8 cellular contexts compared by ENCODE assay signal in the genomic region with DNA sequence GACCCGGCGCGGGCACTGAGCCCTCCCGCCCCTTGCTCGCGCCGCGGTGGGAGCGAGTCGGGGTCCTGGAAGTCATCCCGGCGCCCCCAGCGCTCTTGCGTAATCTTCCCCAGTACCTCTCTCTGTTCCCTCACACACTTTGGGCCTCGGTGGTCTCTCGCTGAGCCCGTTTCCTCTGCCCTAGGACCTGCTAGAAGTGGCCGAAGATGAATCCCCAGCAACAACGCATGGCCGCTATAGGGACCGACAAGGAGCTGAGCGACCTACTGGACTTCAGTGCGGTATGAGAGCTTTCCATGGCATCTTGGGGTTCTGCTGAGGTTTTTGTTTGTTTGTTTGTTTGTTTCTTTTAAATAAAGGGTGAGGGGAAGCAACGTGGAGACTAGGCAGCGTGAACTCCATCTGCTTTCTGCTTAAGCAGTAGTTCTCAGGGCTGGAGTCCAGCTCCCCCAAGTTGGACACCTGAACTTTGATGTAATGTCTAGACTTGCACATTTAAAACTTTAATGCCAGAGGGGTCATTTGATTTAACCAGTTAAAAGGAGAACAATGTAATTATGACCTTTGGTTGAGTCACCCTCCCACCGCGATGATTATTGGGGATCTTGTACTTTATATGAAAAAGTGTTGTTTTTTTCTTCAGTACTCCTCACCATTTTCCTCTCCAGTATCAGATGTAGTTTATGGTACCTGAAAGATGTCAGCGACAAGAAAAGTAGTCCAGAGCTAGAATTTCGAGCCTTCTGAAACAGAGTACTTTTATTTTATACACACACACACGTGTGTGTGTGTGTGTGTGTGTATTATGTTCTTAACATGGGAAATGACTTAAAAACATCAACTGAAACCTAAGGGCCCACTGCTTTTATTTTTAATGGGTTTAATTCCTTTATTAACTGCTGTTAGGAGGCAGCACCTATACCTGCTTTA. TPM values are rescaled to one million over a fixed set of nuclear protein-coding genes. Genes with fewer than 3 reads are reported as not detected.
DNase-seq lines count a peak whose midpoint lies in the region; ATAC-seq and TF ChIP-seq lines count a peak whose summit lies in the region.

No MANE protein-coding gene starts in this region.

- no peak overlapping the region for H3K27ac ChIP-seq in MM.1S (ENCODE audit: low read length)
- peak overlapping the region; percentile 93 to 98 for H3K27ac ChIP-seq in esophagus (ENCODE audit: low read depth in 2 of 2, low read length in 1 of 2)
- peak overlapping the region; percentile 8 to 38 for H3K27ac ChIP-seq in aorta (ENCODE audit: low read depth in 1 of 2, low read length in 2 of 2)

- H3K36me3 ChIP-seq in MM.1S (replicated peaks; ENCODE audit: insufficient read depth, low read length) (no peaks in the 10 kb centered on the region; the same call in 1 of the 2 replicates), esophagus (ENCODE audit: control insufficient read depth in 2 of 2, insufficient read depth in 2 of 2, low read length in 1 of 2) (no peaks in the 10 kb centered on the region), aorta (ENCODE audit: control insufficient read depth in 1 of 2, insufficient read depth in 2 of 2, low read length in 1 of 2) (no peaks in the 10 kb centered on the region)

- peak overlapping the region; percentile 85 to 97 (median 90) for H3K4me3 Mint-ChIP-seq in naive thymus-derived CD8-positive, alpha-beta T cell

- no peaks in the 10 kb centered on the region for H3K27me3 ChIP-seq in MM.1S (replicated peaks; ENCODE audit: insufficient read depth, low read length)
- no peaks in the 10 kb centered on the region for H3K27me3 ChIP-seq in esophagus (ENCODE audit: control insufficient read depth in 1 of 2, insufficient read depth in 2 of 2, low read length in 2 of 2)
- no peaks in the 10 kb centered on the region for H3K27me3 ChIP-seq in aorta (ENCODE audit: control insufficient read depth in 1 of 2, insufficient read depth in 2 of 2, low read length in 1 of 2)

- no peaks in the 10 kb centered on the region for H3K9me3 Mint-ChIP-seq in naive thymus-derived CD8-positive, alpha-beta T cell

- POLR2A ChIA-PET in naive thymus-derived CD8-positive, alpha-beta T cell (lab: Charles Lee): interaction anchor here (1.1 to 3.0 kb wide), 7 partner anchors 10 to 675 kb away, joined by 3 to 44 read pairs (median 8); no protein-coding TSS in a partner anchor

- peak overlapping the region; percentile 84 for H3K9ac ChIP-seq in MM.1S (ENCODE audit: low read length)

- no peaks in the 10 kb centered on the region for H4K20me1 ChIP-seq in MM.1S (ENCODE audit: insufficient read depth, low read length)

- H3F3A ChIP-seq in MM.1S (ENCODE audit: insufficient read depth, low read length): peaks cover 4% of the 10 kb centered on the region; the same call in 1 of the 2 replicates

- peaks cover 0 to 26% (median 2%) of the 10 kb centered on the region in 3 donors for H3K36me3 Mint-ChIP-seq in naive thymus-derived CD8-positive, alpha-beta T cell

- H3K79me2 ChIP-seq in MM.1S (ENCODE audit: low read length): peaks cover 22% of the 10 kb centered on the region

- peaks cover 18 to 56% (median 54%) of the 10 kb centered on the region in 4 donors for H3K4me1 Mint-ChIP-seq in naive thymus-derived CD8-positive, alpha-beta T cell

- H3K27me3 Mint-ChIP-seq in naive thymus-derived CD8-positive, alpha-beta T cell: no peaks in the 10 kb centered on the region

- H2AFZ ChIP-seq in MM.1S (ENCODE audit: low read length): peak overlapping the region; percentile 89

- ATAC-seq in GM21723 (IDR thresholded peaks at IDR 0.05; ENCODE audit: unreplicated experiment) (peak; percentile 12), aorta (ENCODE audit: low FRiP score) (no peak)
- ATAC-seq in naive thymus-derived CD8-positive, alpha-beta T cell: no peak

- TF ChIP-seq CTCF in MM.1S (IDR thresholded peaks at IDR 0.05; ENCODE audit: low read length): no peak

- peak overlapping the region; percentile 90 for H3K4me3 ChIP-seq in MM.1S (ENCODE audit: low read length)
- peak overlapping the region; percentile 92 to 93 for H3K4me3 ChIP-seq in esophagus (ENCODE audit: low read depth in 1 of 2, low read length in 2 of 2)
- H3K4me3 ChIP-seq in aorta (ENCODE audit: low read length in 2 of 2): peak overlapping the region; percentile 90 to 92

- peak overlapping the region; percentile 83 to 94 (median 90) for H3K27ac Mint-ChIP-seq in naive thymus-derived CD8-positive, alpha-beta T cell

- H3K9me3 ChIP-seq in MM.1S (replicated peaks; ENCODE audit: insufficient read depth, low read length): no peaks in the 10 kb centered on the region
- no peaks in the 10 kb centered on the region for H3K9me3 ChIP-seq in esophagus (ENCODE audit: control insufficient read depth in 2 of 2, insufficient read depth in 1 of 2, low read depth in 1 of 2, low read length in 1 of 2)
- no peaks in the 10 kb centered on the region for H3K9me3 ChIP-seq in aorta (ENCODE audit: control insufficient read depth, low read length)

- H3K4me1 ChIP-seq in MM.1S (ENCODE audit: low read length) (peaks cover 26% of the 10 kb centered on the region), esophagus (ENCODE audit: control insufficient read depth in 2 of 2, insufficient read depth in 2 of 2, low read length in 1 of 2) (no peaks in the 10 kb centered on the region), aorta (ENCODE audit: control insufficient read depth in 1 of 2, insufficient read depth in 2 of 2, low read length in 2 of 2) (peaks cover 0 to 8% of the 10 kb centered on the region in 2 donors)

- no peaks in the 10 kb centered on the region for H3K9me2 ChIP-seq in MM.1S (replicated peaks; ENCODE audit: insufficient read depth, low read length)

- intact Hi-C loops in aorta (cut with DNase I): loop anchor here in 1 of 2 donors (10.0 kb wide), 1 partner anchor 225 kb away; no protein-coding TSS in a partner anchor

- peak overlapping the region; percentile 88 for H3K4me2 ChIP-seq in MM.1S (ENCODE audit: low read depth, low read length)

- WGBS in esophagus, 2 donors: 3% methylated on average over 24 to 30 of the region's 30 CpGs
- WGBS in aorta, 2 donors: 3 to 4% methylated on average over 30 of the region's 30 CpGs

- peak; percentile 50 for DNase-seq in EH (ENCODE audit: low read depth)
- peak; percentile 10 for DNase-seq in MM.1S
- peak in 2 of 3 experiments; percentile 6 to 11 for DNase-seq in activated CD8-positive, alpha-beta memory T cell treated with anti-CD3 and anti-CD28 coated beads for 48 hours (ENCODE audit: low read depth in 2 of 3, low spot score in 2 of 3)
- peak in 3 of 10 donors; percentile 12 to 25 (median 20) for DNase-seq in naive thymus-derived CD8-positive, alpha-beta T cell
- peak in 1 of 2 donors; percentile 49 for DNase-seq in aorta
- no peak for DNase-seq in GOT3 (lab: John Stamatoyannopoulos, UW)

RNA-seq across cellular contexts. Expression of gene TCF12, which starts 1.5 kb away (rescaled TPM):
- polyA plus RNA-seq in esophagus: 1 to 10 TPM; 6.8 to 9.5 TPM
- total RNA-seq in naive thymus-derived CD8-positive, alpha-beta T cell: 10 to 100 TPM; 73.6 to 77.3 TPM
- polyA plus RNA-seq in naive thymus-derived CD8-positive, alpha-beta T cell: 10 to 100 TPM; 43.2 to 54.3 (median 44.8) TPM
- total RNA-seq in aorta: 100 to 1,000 TPM; 102 to 158 TPM
- 10 to 100 TPM; 17.8 to 26.7 TPM for polyA plus RNA-seq in aorta
